In genomic region chr6:158356586-158357546, GRCh38 we compare ENCODE assay signal across 12 cellular contexts. TPM values are rescaled to one million over a fixed set of nuclear protein-coding genes. Genes with fewer than 3 reads are reported as not detected.
DNase-seq lines count a peak whose midpoint lies in the region; ATAC-seq, FAIRE-seq and TF ChIP-seq lines count a peak whose summit lies in the region.
"Had no signal": no experiment of that assay in that cellular context is flagged by ENCODE, and none has a peak within 500 bp of the region (broad histone marks: within the 10 kb centered on the region; RNA-seq: fewer than 3 reads in every experiment).

No MANE protein-coding gene starts in this region.

- H3K4me1 ChIP-seq in kidney (ENCODE audit: control insufficient read depth in 1 of 2, insufficient read depth in 1 of 2, low read depth in 1 of 2, low read length in 2 of 2): peaks cover 0 to 3% of the 10 kb centered on the region in 2 donors

- ATAC-seq in GM21390 (IDR thresholded peaks at IDR 0.05; ENCODE audit: unreplicated experiment) (peak; percentile 7), HG03460 (IDR thresholded peaks at IDR 0.05; ENCODE audit: unreplicated experiment) (peak; percentile 7), esophagus mucosa (no peak)

- H3K4me1 Mint-ChIP-seq in glutamatergic neuron (ENCODE audit: low read depth, unreplicated experiment): peaks cover 45% of the 10 kb centered on the region

- TF ChIP-seq CTCF in GM13976 (IDR thresholded peaks at IDR 0.05; ENCODE audit: borderline replicate concordance, control extremely low read depth, extremely low read depth, insufficient read depth, missing control alignments) (no peak), glutamatergic neuron (IDR thresholded peaks at IDR 0.05; ENCODE audit: partially characterized antibody, unreplicated experiment) (no peak), kidney (IDR thresholded peaks at IDR 0.05; ENCODE audit: borderline replicate concordance, extremely low read depth, insufficient read depth) (no peak)

- peaks cover 5% of the 10 kb centered on the region for H3K36me3 Mint-ChIP-seq in glutamatergic neuron (ENCODE audit: unreplicated experiment)

- H3K36me3 ChIP-seq in kidney (ENCODE audit: control insufficient read depth in 1 of 2, insufficient read depth in 2 of 2, low read length in 2 of 2): no peaks in the 10 kb centered on the region

- no peaks in the 10 kb centered on the region for H3K9me3 ChIP-seq in kidney (ENCODE audit: control insufficient read depth in 1 of 2, low read length in 2 of 2)
- H3K9me3 ChIP-seq: mucosa of descending colon had no signal

- peaks cover 10% of the 10 kb centered on the region for H3K9me3 Mint-ChIP-seq in glutamatergic neuron (ENCODE audit: unreplicated experiment)

- peak; percentile 40 for DNase-seq in GM13976 (ENCODE audit: low spot score)
- DNase-seq in glutamatergic neuron: no peak
- DNase-seq in HuH-7.5 (ENCODE audit: low spot score): no peak
- no peak for DNase-seq in kidney
- DNase-seq in SKM-1 (lab: John Stamatoyannopoulos, UW; ENCODE audit: unreplicated experiment): no peak
- DNase-seq: mucosa of descending colon, NCI-H526, T1000 had no signal

- no peak overlapping the region for H3K4me3 ChIP-seq in kidney (ENCODE audit: low read length in 2 of 2)
- H3K4me3 ChIP-seq: coronary artery, mucosa of descending colon had no signal

- peak overlapping the region; percentile 37 for H3K4me3 Mint-ChIP-seq in glutamatergic neuron (ENCODE audit: unreplicated experiment)

- H3K27me3 Mint-ChIP-seq in glutamatergic neuron (ENCODE audit: unreplicated experiment): peaks cover 2% of the 10 kb centered on the region

- H3K27ac Mint-ChIP-seq in glutamatergic neuron (ENCODE audit: unreplicated experiment): no peak overlapping the region

- in situ Hi-C loops in GM13976 (cut with MboI; ENCODE audit: low sequenced_read_pairs, unreplicated experiment): no loop called here

- no peak overlapping the region for H3K9ac ChIP-seq in kidney (ENCODE audit: low read length in 2 of 2)

- FAIRE-seq in kidney (lab: Jason Lieb, UNC): no peak

- intact Hi-C loops in kidney (cut with DNase I): no loop called here

- H3K27ac ChIP-seq in kidney (ENCODE audit: low read depth in 2 of 2, low read length in 2 of 2): no peak overlapping the region
- H3K27ac ChIP-seq: coronary artery had no signal

RNA-seq across cellular contexts. Expression of gene TULP4, which starts 44.6 kb away (rescaled TPM):
- total RNA-seq in glutamatergic neuron (ENCODE audit: unreplicated experiment) (406 TPM), esophagus mucosa (35.6 TPM), kidney (114 TPM)
- polyA plus RNA-seq in kidney (ENCODE audit: insufficient read depth, low read depth, low replicate concordance): 3.3 TPM
